In the genomic region with DNA sequence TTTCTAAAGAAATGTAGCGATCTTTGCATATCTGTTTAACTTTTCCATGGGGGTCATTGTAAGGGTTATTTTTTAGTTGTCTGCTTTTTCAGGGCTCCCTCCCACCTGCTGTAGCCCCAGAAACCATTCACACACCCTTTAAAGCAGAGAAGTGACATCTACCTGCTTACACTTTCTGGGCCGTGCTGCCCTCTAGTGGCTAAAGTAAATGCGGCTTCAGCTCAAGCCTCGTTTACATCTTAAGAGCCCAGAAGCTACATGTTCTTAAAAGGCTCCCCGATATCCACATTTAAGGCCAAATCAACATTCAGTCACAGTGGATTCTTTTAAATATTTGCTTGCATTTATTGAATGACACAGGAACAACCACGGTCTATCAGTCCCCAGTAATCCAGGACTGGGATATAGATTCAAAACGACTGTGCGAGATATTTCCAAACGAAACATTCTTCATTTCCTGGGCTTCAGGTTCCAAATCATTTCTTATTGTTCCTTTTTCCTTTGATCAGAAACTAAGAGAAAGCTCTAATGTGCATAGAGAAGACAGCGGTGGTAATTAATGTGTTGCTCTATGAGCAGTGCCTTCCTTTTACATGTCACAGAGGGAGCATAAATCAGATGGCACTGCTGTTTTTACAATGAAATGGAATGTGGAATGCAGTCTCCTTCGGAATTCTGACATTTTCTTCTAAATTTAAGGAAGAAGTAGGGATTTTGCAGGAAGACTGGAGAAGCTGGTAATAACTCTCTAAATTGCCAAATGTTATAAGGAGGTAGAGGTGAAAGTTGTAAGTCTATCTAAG, we compare ENCODE assay signal across 8 cellular contexts.
DNase-seq lines count a peak whose midpoint lies in the region; ATAC-seq and TF ChIP-seq lines count a peak whose summit lies in the region.

No MANE protein-coding gene starts in this region.

- DNase-seq in Right ventricle myocardium superior (peak; percentile 65), Right ventricle myocardium inferior (ENCODE audit: missing footprints) (no peak), NCI-H1436 treated with DMSO at 0.1 percent for 48 hours (lab: John Stamatoyannopoulos, UW) (peak; percentile 46), T-helper 9 cell (peak; percentile 52), astrocyte of the spinal cord (ENCODE audit: low read depth, low spot score) (peak; percentile 84), iPS-NIHi7 (ENCODE audit: extremely low spot score) (peak; percentile 69)
- DNase-seq in stimulated activated CD4-positive, alpha-beta T cell treated with anti-CD3 and anti-CD28 coated beads, Interleukin-15, amount 100 ng/mL, for 1 hour (ENCODE audit: low read depth in 1 of 2, low spot score in 1 of 2) = peak; percentile 10 to 38

- peak; percentile 93 for TF ChIP-seq CTCF in astrocyte of the spinal cord (IDR thresholded peaks at IDR 0.05; ENCODE audit: low read depth, low read length)

- intact Hi-C loops in Right ventricle myocardium superior (cut with DNase I) = loop anchor here (5.0 kb wide), 1 partner anchor 285 kb away; no protein-coding TSS in a partner anchor
- intact Hi-C loops in Right ventricle myocardium inferior (cut with DNase I) = loop anchor here (2.0 kb wide), 1 partner anchor 281 kb away; no protein-coding TSS in a partner anchor

- no peak overlapping the region for H3K4me3 ChIP-seq in astrocyte of the spinal cord (ENCODE audit: low read depth, low read length)

- ATAC-seq in Right ventricle myocardium superior (ENCODE audit: poor library complexity) (peak; percentile 71), Right ventricle myocardium inferior (no peak), HG02759 (IDR thresholded peaks at IDR 0.05; ENCODE audit: unreplicated experiment) (peak; percentile 92)

- in situ Hi-C loops in astrocyte of the spinal cord (cut with HindIII; ENCODE audit: low sequenced_read_pairs) = no loop called here
